Comparison of ENCODE assay signal across 15 cellular contexts in genomic region chr21:39066829-39067785, GRCh38.
DNase-seq lines count a peak whose midpoint lies in the region; ATAC-seq and TF ChIP-seq lines count a peak whose summit lies in the region.
"Had no signal": no experiment of that assay in that cellular context is flagged by ENCODE, and none has a peak within 500 bp of the region (broad histone marks: within the 10 kb centered on the region; RNA-seq: fewer than 3 reads in every experiment).

No MANE protein-coding gene starts in this region.

- no peaks in the 10 kb centered on the region for H3K79me2 ChIP-seq in parathyroid adenoma

- H3K36me3 ChIP-seq in heart right ventricle: no peaks in the 10 kb centered on the region
- no peaks in the 10 kb centered on the region for H3K36me3 ChIP-seq in parathyroid adenoma (ENCODE audit: control insufficient read depth, insufficient read depth, low read length)
- no peaks in the 10 kb centered on the region for H3K36me3 ChIP-seq in upper lobe of left lung
- H3K36me3 ChIP-seq: cardiac muscle cell had no signal

- peak; percentile 20 for DNase-seq in amniotic epithelial cell (ENCODE audit: low read depth)
- peak in 1 of 2 donors; percentile 39 for DNase-seq in heart right ventricle
- DNase-seq in upper lobe of left lung: no peak
- DNase-seq in activated CD4-positive, alpha-beta T cell treated with anti-CD3 and anti-CD28 coated beads, Interleukin-2, amount 50 U/mL, for 1 hour: no peak
- no peak for DNase-seq in NCI-H1105 treated with DMSO at 0.1 percent for 48 hours (lab: John Stamatoyannopoulos, UW)
- DNase-seq in putamen (ENCODE audit: low spot score): no peak
- DNase-seq: activated CD4-positive, alpha-beta T cell treated with anti-CD3 and anti-CD28 coated beads for 48 hours; effector CD8-positive, alpha-beta T cell; NCI-H446 treated with DMSO at 0.1 percent for 48 hours; testis had no signal

- no peak for TF ChIP-seq EP300 in upper lobe of left lung (IDR thresholded peaks at IDR 0.05)

- H3K4me2 ChIP-seq in parathyroid adenoma (ENCODE audit: low read length): no peak overlapping the region
- H3K4me2 ChIP-seq: KMS-11 had no signal

- intact Hi-C loops in heart right ventricle (cut with DNase I): loop anchor here in 4 of 10 donors (1.0 to 10.0 kb wide), 5 partner anchors 62 to 335 kb away; no protein-coding TSS in a partner anchor

- H3K9me3 ChIP-seq in heart right ventricle (peaks cover 0 to 20% (median 4%) of the 10 kb centered on the region in 11 donors), parathyroid adenoma (ENCODE audit: control insufficient read depth, low read length) (no peaks in the 10 kb centered on the region), upper lobe of left lung (peaks cover 0 to 8% (median 3%) of the 10 kb centered on the region in 4 donors)
- H3K9me3 ChIP-seq: testis had no signal

- no peak overlapping the region for H2AFZ ChIP-seq in parathyroid adenoma

- H3K27me3 ChIP-seq in heart right ventricle: no peaks in the 10 kb centered on the region
- no peaks in the 10 kb centered on the region for H3K27me3 ChIP-seq in parathyroid adenoma (ENCODE audit: control insufficient read depth, insufficient read depth, low read length)
- H3K27me3 ChIP-seq in upper lobe of left lung: no peaks in the 10 kb centered on the region
- H3K27me3 ChIP-seq: cardiac muscle cell, testis had no signal

- 51 to 63% methylated on average over 12 of the region's 12 CpGs for WGBS in heart right ventricle, 2 donors
- 60 to 69% methylated on average over 12 of the region's 12 CpGs for WGBS in upper lobe of left lung, 2 donors

- TF ChIP-seq CTCF in heart right ventricle (IDR thresholded peaks at IDR 0.05) (peak in 5 of 9 donors; percentile 21 to 53 (median 27)), parathyroid adenoma (IDR thresholded peaks at IDR 0.05) (no peak), upper lobe of left lung (IDR thresholded peaks at IDR 0.05) (no peak)

- ATAC-seq in heart right ventricle (peak; percentile 75 to 86 (median 81)), upper lobe of left lung (ENCODE audit: low FRiP score in 2 of 2) (peak in 1 of 2 donors; percentile 11), HG02938 (IDR thresholded peaks at IDR 0.05; ENCODE audit: unreplicated experiment) (no peak)
- ATAC-seq: natural killer cell treated with Interleukin-12 subunit alpha and Interleukin-12 subunit beta and Interleukin-15 and Interleukin-18, amount 100 ng/mL, for 72 hours had no signal

- peaks cover 9 to 38% (median 23%) of the 10 kb centered on the region in 9 donors for H3K4me1 ChIP-seq in heart right ventricle
- H3K4me1 ChIP-seq in parathyroid adenoma: no peaks in the 10 kb centered on the region
- peaks cover 22 to 30% (median 25%) of the 10 kb centered on the region in 4 donors for H3K4me1 ChIP-seq in upper lobe of left lung
- H3K4me1 ChIP-seq: testis had no signal

- no peak for TF ChIP-seq POLR2A in upper lobe of left lung (IDR thresholded peaks at IDR 0.05)

- H3K4me3 ChIP-seq in heart right ventricle: no peak overlapping the region
- H3K4me3 ChIP-seq in parathyroid adenoma (ENCODE audit: low read depth, low read length): no peak overlapping the region
- no peak overlapping the region for H3K4me3 ChIP-seq in upper lobe of left lung
- H3K4me3 ChIP-seq: cardiac muscle cell, testis had no signal

- H3K27ac ChIP-seq in heart right ventricle (peak overlapping the region; percentile 17 to 78 (median 60)), parathyroid adenoma (peak overlapping the region; percentile 42), upper lobe of left lung (peak overlapping the region; percentile 12 to 77 (median 42))
- H3K27ac ChIP-seq: cardiac muscle cell, KMS-11, testis had no signal

- H3K9ac ChIP-seq in parathyroid adenoma: no peak overlapping the region
- H3K9ac ChIP-seq: KMS-11 had no signal

Comparison
In these comparisons a context has a peak if more than half of its experiments do, and no peak if none do; other contexts are left out.
1. CTCF ChIP-seq: peak in heart right ventricle (5 of 9); none in parathyroid adenoma (single experiment) and upper lobe of left lung (0 of 6).
2. Peak in every context shown above with its lines, with median percentiles within 50 percentile points of each other: H3K27ac ChIP-seq.